18 cellular contexts compared by ENCODE assay signal in the genomic region with DNA sequence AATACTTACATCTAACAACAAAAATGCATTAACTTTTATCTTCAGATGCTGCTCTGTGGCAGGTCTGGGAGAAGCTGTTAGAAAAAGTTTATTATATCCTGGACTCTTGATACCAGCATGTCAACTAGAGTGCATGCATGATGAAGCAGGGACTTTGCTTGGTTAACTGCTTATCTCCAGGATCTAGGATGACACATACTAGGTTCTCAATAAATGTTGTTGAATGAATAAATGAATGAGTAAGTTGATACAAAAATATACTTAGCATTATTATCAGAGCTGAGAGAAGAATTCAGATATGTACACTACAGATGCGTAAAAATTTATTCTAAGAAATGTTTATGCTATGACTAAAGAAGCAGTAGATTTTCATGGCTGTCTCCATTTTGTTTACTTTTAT.
DNase-seq lines count a peak whose midpoint lies in the region; ATAC-seq, FAIRE-seq and TF ChIP-seq lines count a peak whose summit lies in the region.
"Had no signal": no experiment of that assay in that cellular context is flagged by ENCODE, and none has a peak within 500 bp of the region (broad histone marks: within the 10 kb centered on the region; RNA-seq: fewer than 3 reads in every experiment).

No MANE protein-coding gene starts in this region.

- H4K20me1 ChIP-seq in IMR-90 (ENCODE audit: insufficient read depth, low read length) (no peaks in the 10 kb centered on the region), astrocyte (ENCODE audit: insufficient read depth, low read length) (no peaks in the 10 kb centered on the region)

- H2BK20ac ChIP-seq in IMR-90 (ENCODE audit: low read depth, low read length): no peak overlapping the region

- H2AFZ ChIP-seq in IMR-90 (replicated peaks; ENCODE audit: low read length, poor library complexity): no peak overlapping the region
- no peak overlapping the region for H2AFZ ChIP-seq in astrocyte (ENCODE audit: low read depth, low read length)
- H2AFZ ChIP-seq: GM23338 had no signal

- no peak overlapping the region for H3K27ac Mint-ChIP-seq in astrocyte (ENCODE audit: unreplicated experiment)
- H3K27ac Mint-ChIP-seq in CD4-positive, alpha-beta memory T cell: no peak overlapping the region
- H3K27ac Mint-ChIP-seq: B cell; CD4-positive, alpha-beta T cell; GM23338; IgD-negative memory B cell had no signal

- H3K4me2 ChIP-seq in IMR-90 (ENCODE audit: low read depth, low read length) (no peak overlapping the region), astrocyte (ENCODE audit: low read length) (no peak overlapping the region)
- H3K4me2 ChIP-seq: GM23338 had no signal

- H4K5ac ChIP-seq in IMR-90 (ENCODE audit: low read depth, low read length): no peak overlapping the region

- no peak overlapping the region for H2AK9ac ChIP-seq in IMR-90 (replicated peaks; ENCODE audit: low read depth, low read length, poor library complexity)

- no peak overlapping the region for H3K4me3 ChIP-seq in IMR-90 (ENCODE audit: insufficient read depth, low read depth, low read length)
- H3K4me3 ChIP-seq in astrocyte (ENCODE audit: insufficient read depth, low read depth, low read length): no peak overlapping the region
- no peak overlapping the region for H3K4me3 ChIP-seq in CD4-positive, alpha-beta memory T cell (ENCODE audit: low read length in 2 of 2)
- H3K4me3 ChIP-seq: GM23338 had no signal

- H4K8ac ChIP-seq in IMR-90 (ENCODE audit: low read depth in 2 of 2, low read length in 2 of 2): no peak overlapping the region

- H3K36me3 ChIP-seq in IMR-90 (ENCODE audit: control insufficient read depth, insufficient read depth, low read length) (no peaks in the 10 kb centered on the region), astrocyte (ENCODE audit: insufficient read depth, low read length) (no peaks in the 10 kb centered on the region)
- no peaks in the 10 kb centered on the region for H3K36me3 ChIP-seq in CD4-positive, alpha-beta memory T cell (ENCODE audit: insufficient read depth, low read length)

- no peaks in the 10 kb centered on the region for H3K79me1 ChIP-seq in IMR-90 (ENCODE audit: low read depth in 1 of 2, low read length in 2 of 2)

- no peaks in the 10 kb centered on the region for H3K4me1 Mint-ChIP-seq in astrocyte (ENCODE audit: low read depth, unreplicated experiment)
- H3K4me1 Mint-ChIP-seq in CD4-positive, alpha-beta memory T cell: no peaks in the 10 kb centered on the region
- H3K4me1 Mint-ChIP-seq: B cell, IgD-negative memory B cell had no signal

- no TSS peak for BruUV-seq in IMR-90 (replicated peaks; lab: Mats Ljungman, UMichigan)

- no peaks in the 10 kb centered on the region for H3K79me2 ChIP-seq in astrocyte (ENCODE audit: insufficient read depth, low read length)

- peak; percentile 26 for FAIRE-seq in astrocyte (lab: Jason Lieb, UNC)

- no peak overlapping the region for H2BK120ac ChIP-seq in IMR-90 (ENCODE audit: low read depth, low read length)

- ATAC-seq in IMR-90 (ENCODE audit: low read depth): peak; percentile 21; the same call in 1 of the 2 replicates
- peak; percentile 45 for ATAC-seq in foreskin keratinocyte
- no peak for ATAC-seq in GM19351 (IDR thresholded peaks at IDR 0.05; ENCODE audit: unreplicated experiment)
- ATAC-seq in HG03520 (IDR thresholded peaks at IDR 0.05; ENCODE audit: unreplicated experiment): no peak
- ATAC-seq: GM23338 had no signal

- no peak overlapping the region for H3K18ac ChIP-seq in IMR-90 (ENCODE audit: low read depth, low read length)

- no peak overlapping the region for H3K14ac ChIP-seq in IMR-90 (replicated peaks; ENCODE audit: low read depth, low read length)

- no peak overlapping the region for H3K56ac ChIP-seq in IMR-90 (ENCODE audit: extremely low read depth, insufficient read depth, low read length)

- CTCF ChIA-PET in IMR-90 (lab: Yijun Ruan, JAX): interaction anchor here (1.1 to 1.2 kb wide), 2 partner anchors 9 to 36 kb away, joined by 3 to 4 read pairs; no protein-coding TSS in a partner anchor
- CTCF ChIA-PET in CD4-positive, alpha-beta memory T cell (lab: Charles Lee; ENCODE audit: partially characterized antibody): no interaction called here

- no peaks in the 10 kb centered on the region for H3K27me3 Mint-ChIP-seq in astrocyte (ENCODE audit: low read depth, unreplicated experiment)
- H3K27me3 Mint-ChIP-seq in CD4-positive, alpha-beta memory T cell: no peaks in the 10 kb centered on the region
- H3K27me3 Mint-ChIP-seq: B cell; CD4-positive, alpha-beta T cell; IgD-negative memory B cell had no signal

- no peaks in the 10 kb centered on the region for H3K9me3 ChIP-seq in IMR-90 (ENCODE audit: control insufficient read depth, insufficient read depth, low read length)
- no peaks in the 10 kb centered on the region for H3K9me3 ChIP-seq in astrocyte (ENCODE audit: insufficient read depth, low read depth, low read length)
- H3K9me3 ChIP-seq in CD4-positive, alpha-beta memory T cell (ENCODE audit: control insufficient read depth in 1 of 2, low read length in 2 of 2): no peaks in the 10 kb centered on the region

- H3K4ac ChIP-seq in IMR-90 (ENCODE audit: low read depth, low read length): no peak overlapping the region

- H3K27ac ChIP-seq in IMR-90 (ENCODE audit: insufficient read depth, low read length) (no peak overlapping the region), astrocyte (ENCODE audit: low read depth, low read length) (no peak overlapping the region), foreskin keratinocyte (no peak overlapping the region)
- H3K27ac ChIP-seq in CD4-positive, alpha-beta memory T cell (ENCODE audit: low read depth, low read length): no peak overlapping the region

- H4K91ac ChIP-seq in IMR-90 (ENCODE audit: insufficient read depth, low read depth, low read length): no peak overlapping the region

- POLR2A ChIA-PET in IMR-90 (lab: Charles Lee; ENCODE audit: unreplicated experiment): no interaction called here
- POLR2A ChIA-PET in CD4-positive, alpha-beta memory T cell (lab: Charles Lee; ENCODE audit: partially characterized antibody): no interaction called here

- dilution Hi-C loops in IMR-90 (cut with HindIII; ENCODE audit: low sequenced_read_pairs, unreplicated experiment): no loop called here

- peaks cover 1% of the 10 kb centered on the region; the same call in 1 of the 2 replicates for H3K4me1 ChIP-seq in IMR-90 (ENCODE audit: control insufficient read depth, insufficient read depth, low read length)
- H3K4me1 ChIP-seq in astrocyte (ENCODE audit: insufficient read depth, low read length): no peaks in the 10 kb centered on the region
- peaks cover 25% of the 10 kb centered on the region for H3K4me1 ChIP-seq in foreskin keratinocyte
- no peaks in the 10 kb centered on the region for H3K4me1 ChIP-seq in CD4-positive, alpha-beta memory T cell (ENCODE audit: insufficient read depth, low read length)

- in situ Hi-C loops in IMR-90 (cut with MboI; ENCODE audit: low sequenced_read_pairs): no loop called here

- H2BK5ac ChIP-seq in IMR-90 (ENCODE audit: low read depth, low read length, poor library complexity, severe bottlenecking): no peak overlapping the region

- intact Hi-C loops in IMR-90 (cut with micrococcal nuclease): no loop called here
- intact Hi-C loops in CD4-positive, alpha-beta memory T cell (cut with micrococcal nuclease): no loop called here

- no peak overlapping the region for H3K4me3 Mint-ChIP-seq in astrocyte (ENCODE audit: unreplicated experiment)
- no peak overlapping the region for H3K4me3 Mint-ChIP-seq in CD4-positive, alpha-beta memory T cell
- H3K4me3 Mint-ChIP-seq: B cell; CD4-positive, alpha-beta T cell; GM23338; IgD-negative memory B cell had no signal

- H2AK5ac ChIP-seq in IMR-90 (ENCODE audit: low read depth, low read length): no peak overlapping the region

- no CpG with 5 or more reads among the region's 1 CpG for WGBS in IMR-90 (ENCODE audit: extremely low coverage in 2 of 2, insufficient read length in 1 of 2), 2 experiments

- peak; percentile 25 for DNase-seq in EL
- no peak for DNase-seq in IMR-90
- no peak for DNase-seq in astrocyte (ENCODE audit: low read depth)
- peak in 1 of 2 donors; percentile 64 for DNase-seq in foreskin keratinocyte
- no peak for DNase-seq in CD4-positive, alpha-beta memory T cell
- DNase-seq in DMS153 treated with DMSO at 0.1 percent for 48 hours (lab: John Stamatoyannopoulos, UW; ENCODE audit: unreplicated experiment): no peak
- DNase-seq: ACHN; C1 segment of cervical spinal cord; CD4-positive, alpha-beta T cell; COR-L47; GDM1; H7; KG1 had no signal

- no peaks in the 10 kb centered on the region for H3K9me3 Mint-ChIP-seq in astrocyte (ENCODE audit: unreplicated experiment)
- H3K9me3 Mint-ChIP-seq in CD4-positive, alpha-beta memory T cell: peaks cover 0 to 2% (median 0%) of the 10 kb centered on the region in 8 donors
- H3K9me3 Mint-ChIP-seq: GM23338 had no signal

- H3K36me3 Mint-ChIP-seq in astrocyte (ENCODE audit: low read depth, unreplicated experiment): no peaks in the 10 kb centered on the region
- H3K36me3 Mint-ChIP-seq in CD4-positive, alpha-beta memory T cell: no peaks in the 10 kb centered on the region

- no peak overlapping the region for H3K9ac ChIP-seq in IMR-90 (ENCODE audit: low read depth, low read length)
- no peak overlapping the region for H3K9ac ChIP-seq in astrocyte (ENCODE audit: low read length)

- no peaks in the 10 kb centered on the region for H3K9me1 ChIP-seq in IMR-90 (ENCODE audit: insufficient read depth, low read length)

- TF ChIP-seq CTCF in IMR-90 (conservative IDR thresholded peaks at IDR 0.05; ENCODE audit: low read depth, low read length) (no peak), astrocyte (IDR thresholded peaks at IDR 0.05; ENCODE audit: insufficient read depth, low read depth, low read length) (no peak), foreskin keratinocyte (conservative IDR thresholded peaks at IDR 0.05) (no peak)

- H3K27me3 ChIP-seq in IMR-90 (ENCODE audit: control insufficient read depth, insufficient read depth, low read length) (no peaks in the 10 kb centered on the region), astrocyte (ENCODE audit: insufficient read depth, low read length) (no peaks in the 10 kb centered on the region), foreskin keratinocyte (no peaks in the 10 kb centered on the region)
- H3K27me3 ChIP-seq in CD4-positive, alpha-beta memory T cell (ENCODE audit: insufficient read depth, low read length): no peaks in the 10 kb centered on the region

- no peak for TF ChIP-seq RAD21 in IMR-90 (IDR thresholded peaks at IDR 0.05; ENCODE audit: low read length)

- H2BK15ac ChIP-seq in IMR-90 (ENCODE audit: low read depth, low read length): no peak overlapping the region

- no peak for TF ChIP-seq POLR2A in IMR-90 (IDR thresholded peaks at IDR 0.05; ENCODE audit: low read depth, low read length)

- no peak overlapping the region for H3K23ac ChIP-seq in IMR-90 (ENCODE audit: low read depth, low read length)

TF ChIP-seq in IMR-90, 13 proteins besides CTCF, POLR2A, EP300 and RAD21 (continues in another document):
- no peak for TF ChIP-seq CEBPB (IDR thresholded peaks at IDR 0.05; ENCODE audit: low read depth, low read length)

Comparison
In these comparisons a context has a peak if more than half of its experiments do, and no peak if none do; other contexts are left out.
1. ATAC-seq: peak in IMR-90 (single experiment) and foreskin keratinocyte (single experiment); none in GM19351 (single experiment) and HG03520 (single experiment).